1 cellular context compared by ENCODE assay signal in genomic region chr4:68498413-68499007, GRCh38.
TF ChIP-seq lines count a peak whose summit lies in the region.

No MANE protein-coding gene starts in this region.

TF ChIP-seq in WTC11, 78 proteins besides CTCF, POLR2A, EP300 and RAD21 (continued from another document):
- TF ChIP-seq ARID4B (CRISPR knock-in tag; IDR thresholded peaks at IDR 0.05; ENCODE audit: borderline replicate concordance), result no peak
- no peak for TF ChIP-seq AR (CRISPR knock-in tag; IDR thresholded peaks at IDR 0.05)
- no peak for TF ChIP-seq PRRX2 (CRISPR knock-in tag; IDR thresholded peaks at IDR 0.05)
- no peak for TF ChIP-seq ATF1 (CRISPR knock-in tag; IDR thresholded peaks at IDR 0.05)
- no peak for TF ChIP-seq TCF7 (CRISPR knock-in tag; IDR thresholded peaks at IDR 0.05; ENCODE audit: low read depth)
- TF ChIP-seq KAT7 (CRISPR knock-in tag; IDR thresholded peaks at IDR 0.05; ENCODE audit: borderline replicate concordance), result no peak
- TF ChIP-seq JUN (CRISPR knock-in tag; IDR thresholded peaks at IDR 0.05), result no peak
